28 cellular contexts compared by ENCODE assay signal in genomic region chr4:19927381-19927780, GRCh38.
A peak's percentile ranks its signal among the peaks of the same experiment; 100 is the strongest.
DNase-seq lines count a peak whose midpoint lies in the region; ATAC-seq and TF ChIP-seq lines count a peak whose summit lies in the region.
"Had no signal": no experiment of that assay in that cellular context is flagged by ENCODE, and none has a peak within 500 bp of the region (broad histone marks: within the 10 kb centered on the region; RNA-seq: fewer than 3 reads in every experiment).

No MANE protein-coding gene starts in this region.

- no peak overlapping the region for H2BK20ac ChIP-seq in IMR-90 (ENCODE audit: low read depth, low read length)

- POLR2A ChIA-PET in IMR-90 (lab: Charles Lee; ENCODE audit: unreplicated experiment) = no interaction called here

- H3K4me1 ChIP-seq in IMR-90 (ENCODE audit: control insufficient read depth, insufficient read depth, low read length) = no peaks in the 10 kb centered on the region
- no peaks in the 10 kb centered on the region for H3K4me1 ChIP-seq in adipocyte (ENCODE audit: control insufficient read depth, insufficient read depth, low read length)
- no peaks in the 10 kb centered on the region for H3K4me1 ChIP-seq in hepatocyte (ENCODE audit: insufficient read depth)
- no peaks in the 10 kb centered on the region for H3K4me1 ChIP-seq in upper lobe of right lung
- H3K4me1 ChIP-seq: Caco-2, foreskin keratinocyte, heart right ventricle, psoas muscle, sigmoid colon, suprapubic skin had no signal

- H2BK15ac ChIP-seq in IMR-90 (ENCODE audit: low read depth, low read length) = no peak overlapping the region

- dilution Hi-C loops in IMR-90 (cut with HindIII; ENCODE audit: low sequenced_read_pairs, unreplicated experiment) = no loop called here

- H3K27ac ChIP-seq in IMR-90 (ENCODE audit: insufficient read depth, low read length) = no peak overlapping the region
- peak overlapping the region; percentile 28 for H3K27ac ChIP-seq in hepatocyte
- H3K27ac ChIP-seq in upper lobe of right lung = no peak overlapping the region
- H3K27ac ChIP-seq: coronary artery, foreskin keratinocyte, heart right ventricle, psoas muscle, sigmoid colon, suprapubic skin had no signal

- no peak overlapping the region for H2BK5ac ChIP-seq in IMR-90 (ENCODE audit: low read depth, low read length, poor library complexity, severe bottlenecking)

- no peaks in the 10 kb centered on the region for H3K9me3 Mint-ChIP-seq in chondrocyte (ENCODE audit: low read depth)
- H3K9me3 Mint-ChIP-seq in activated T-helper 17 cell treated with anti-CD3 and anti-CD28 coated beads, Interleukin-2, amount 50 U/mL, for 72 hours = peaks cover 21% of the 10 kb centered on the region
- peaks cover 3 to 5% of the 10 kb centered on the region in 2 donors for H3K9me3 Mint-ChIP-seq in stimulated activated naive B cell treated with anti-CD40 and anti-IgM and Interleukin-4, amounts not matched to agents 10 μg/mL and 1 μg/mL and 100 μg/mL, for 72 hours

- H3K18ac ChIP-seq in IMR-90 (ENCODE audit: low read depth, low read length) = no peak overlapping the region

- in situ Hi-C loops in IMR-90 (cut with MboI; ENCODE audit: low sequenced_read_pairs) = no loop called here

- no peaks in the 10 kb centered on the region for H3K79me1 ChIP-seq in IMR-90 (ENCODE audit: low read depth in 1 of 2, low read length in 2 of 2)

- CTCF ChIA-PET in IMR-90 (lab: Yijun Ruan, JAX) = interaction anchor here (1.3 to 1.4 kb wide), 2 partner anchors 9 to 13 kb away, joined by 3 read pairs; no protein-coding TSS in a partner anchor

- H3K4me3 ChIP-seq in IMR-90 (ENCODE audit: insufficient read depth, low read depth, low read length) (no peak overlapping the region), adipocyte (ENCODE audit: low read length) (no peak overlapping the region), hepatocyte (no peak overlapping the region), upper lobe of right lung (no peak overlapping the region)
- H3K4me3 ChIP-seq: coronary artery, heart right ventricle, psoas muscle, sigmoid colon, suprapubic skin had no signal

- H3K9me2 ChIP-seq in hepatocyte (replicated peaks; ENCODE audit: insufficient read depth) = no peaks in the 10 kb centered on the region
- H3K9me2 ChIP-seq: SK-N-SH had no signal

- 100% methylated on average over 1 of the region's 4 CpGs; no CpG with 5 or more reads in 1 of the 2 experiments for WGBS in IMR-90 (ENCODE audit: extremely low coverage in 2 of 2, insufficient read length in 1 of 2), 2 experiments
- 58% methylated on average over 4 of the region's 4 CpGs for WGBS in hepatocyte (ENCODE audit: low lambda C conversion rate, missing lambda C conversion rate)

- H3K9ac ChIP-seq in IMR-90 (ENCODE audit: low read depth, low read length) (no peak overlapping the region), adipocyte (ENCODE audit: low read length) (no peak overlapping the region)
- H3K9ac ChIP-seq: SK-N-SH had no signal

- no peaks in the 10 kb centered on the region for H3K36me3 Mint-ChIP-seq in chondrocyte (ENCODE audit: low read depth)
- H3K36me3 Mint-ChIP-seq in activated T-helper 17 cell treated with anti-CD3 and anti-CD28 coated beads, Interleukin-2, amount 50 U/mL, for 72 hours (ENCODE audit: low read depth) = no peaks in the 10 kb centered on the region
- no peaks in the 10 kb centered on the region for H3K36me3 Mint-ChIP-seq in stimulated activated naive B cell treated with anti-CD40 and anti-IgM and Interleukin-4, amounts not matched to agents 10 μg/mL and 1 μg/mL and 100 μg/mL, for 72 hours

- TF ChIP-seq POLR2A in IMR-90 (IDR thresholded peaks at IDR 0.05; ENCODE audit: low read depth, low read length) = no peak

- no peak overlapping the region for H3K56ac ChIP-seq in IMR-90 (ENCODE audit: extremely low read depth, insufficient read depth, low read length)

- H2AK5ac ChIP-seq in IMR-90 (ENCODE audit: low read depth, low read length) = no peak overlapping the region

- H3K27ac Mint-ChIP-seq in chondrocyte (ENCODE audit: unreplicated experiment) = no peak overlapping the region
- H3K27ac Mint-ChIP-seq in activated T-helper 17 cell treated with anti-CD3 and anti-CD28 coated beads, Interleukin-2, amount 50 U/mL, for 72 hours = no peak overlapping the region
- H3K27ac Mint-ChIP-seq in stimulated activated naive B cell treated with anti-CD40 and anti-IgM and Interleukin-4, amounts not matched to agents 10 μg/mL and 1 μg/mL and 100 μg/mL, for 72 hours = no peak overlapping the region
- H3K27ac Mint-ChIP-seq: activated CD4-positive, alpha-beta T cell treated with anti-CD3 and anti-CD28 coated beads for 36 hours; activated CD8-positive, alpha-beta T cell treated with anti-CD3 and anti-CD28 coated beads, Interleukin-2, amount 10 ng/mL, durations not matched to agents 7 days and 5 days had no signal

- no peaks in the 10 kb centered on the region for H3K79me2 ChIP-seq in hepatocyte

- H2AFZ ChIP-seq in IMR-90 (replicated peaks; ENCODE audit: low read length, poor library complexity) (no peak overlapping the region), hepatocyte (no peak overlapping the region)

- H2BK120ac ChIP-seq in IMR-90 (ENCODE audit: low read depth, low read length) = no peak overlapping the region

- no peaks in the 10 kb centered on the region for H3K27me3 ChIP-seq in IMR-90 (ENCODE audit: control insufficient read depth, insufficient read depth, low read length)
- H3K27me3 ChIP-seq in adipocyte (replicated peaks; ENCODE audit: control insufficient read depth, insufficient read depth, low read length) = no peaks in the 10 kb centered on the region
- no peaks in the 10 kb centered on the region for H3K27me3 ChIP-seq in hepatocyte
- H3K27me3 ChIP-seq in upper lobe of right lung = no peaks in the 10 kb centered on the region
- H3K27me3 ChIP-seq: heart right ventricle, sigmoid colon, suprapubic skin had no signal

- ATAC-seq in IMR-90 (ENCODE audit: low read depth) (peak; percentile 56; the same call in 1 of the 2 replicates), upper lobe of right lung (peak; percentile 76)
- ATAC-seq in activated T-helper 17 cell treated with anti-CD3 and anti-CD28 coated beads, Interleukin-2, amount 50 U/mL, for 72 hours (replicated peaks) = no peak
- ATAC-seq in stimulated activated naive B cell treated with anti-CD40 and anti-IgM and Interleukin-4, amounts not matched to agents 10 μg/mL and 1 μg/mL and 100 μg/mL, for 72 hours (replicated peaks) = no peak
- ATAC-seq: activated CD4-positive, alpha-beta T cell treated with anti-CD3 and anti-CD28 coated beads for 36 hours; activated CD8-positive, alpha-beta T cell treated with anti-CD3 and anti-CD28 coated beads, Interleukin-2, amount 10 ng/mL, durations not matched to agents 7 days and 5 days; foreskin keratinocyte; heart right ventricle; psoas muscle had no signal

- H3K27me3 Mint-ChIP-seq in chondrocyte (ENCODE audit: low read depth) = no peaks in the 10 kb centered on the region
- no peaks in the 10 kb centered on the region for H3K27me3 Mint-ChIP-seq in activated T-helper 17 cell treated with anti-CD3 and anti-CD28 coated beads, Interleukin-2, amount 50 U/mL, for 72 hours
- H3K27me3 Mint-ChIP-seq in stimulated activated naive B cell treated with anti-CD40 and anti-IgM and Interleukin-4, amounts not matched to agents 10 μg/mL and 1 μg/mL and 100 μg/mL, for 72 hours = no peaks in the 10 kb centered on the region
- H3K27me3 Mint-ChIP-seq: activated CD4-positive, alpha-beta T cell treated with anti-CD3 and anti-CD28 coated beads for 36 hours had no signal

- no peaks in the 10 kb centered on the region for H3K9me1 ChIP-seq in IMR-90 (ENCODE audit: insufficient read depth, low read length)

- H3K4ac ChIP-seq in IMR-90 (ENCODE audit: low read depth, low read length) = no peak overlapping the region

- H4K8ac ChIP-seq in IMR-90 (ENCODE audit: low read depth in 2 of 2, low read length in 2 of 2) = no peak overlapping the region

- no peak overlapping the region for H3K14ac ChIP-seq in IMR-90 (replicated peaks; ENCODE audit: low read depth, low read length)

- H3K36me3 ChIP-seq in IMR-90 (ENCODE audit: control insufficient read depth, insufficient read depth, low read length) (no peaks in the 10 kb centered on the region), adipocyte (ENCODE audit: control insufficient read depth, insufficient read depth, low read length, severe bottlenecking) (no peaks in the 10 kb centered on the region), hepatocyte (replicated peaks; ENCODE audit: insufficient read depth, low read depth) (no peaks in the 10 kb centered on the region), upper lobe of right lung (no peaks in the 10 kb centered on the region)
- H3K36me3 ChIP-seq: heart right ventricle, sigmoid colon, suprapubic skin had no signal

- no peak overlapping the region for H3K4me3 Mint-ChIP-seq in chondrocyte (ENCODE audit: unreplicated experiment)
- no peak overlapping the region for H3K4me3 Mint-ChIP-seq in activated T-helper 17 cell treated with anti-CD3 and anti-CD28 coated beads, Interleukin-2, amount 50 U/mL, for 72 hours
- H3K4me3 Mint-ChIP-seq in stimulated activated naive B cell treated with anti-CD40 and anti-IgM and Interleukin-4, amounts not matched to agents 10 μg/mL and 1 μg/mL and 100 μg/mL, for 72 hours = no peak overlapping the region
- H3K4me3 Mint-ChIP-seq: activated CD4-positive, alpha-beta T cell treated with anti-CD3 and anti-CD28 coated beads for 36 hours; activated CD8-positive, alpha-beta T cell treated with anti-CD3 and anti-CD28 coated beads, Interleukin-2, amount 10 ng/mL, durations not matched to agents 7 days and 5 days had no signal

- no peak overlapping the region for H3K4me2 ChIP-seq in IMR-90 (ENCODE audit: low read depth, low read length)
- peak overlapping the region; percentile 38 for H3K4me2 ChIP-seq in hepatocyte
- H3K4me2 ChIP-seq: SK-N-SH had no signal

- no peaks in the 10 kb centered on the region for H3K9me3 ChIP-seq in IMR-90 (ENCODE audit: control insufficient read depth, insufficient read depth, low read length)
- no peaks in the 10 kb centered on the region for H3K9me3 ChIP-seq in adipocyte (ENCODE audit: control insufficient read depth, low read length)
- H3K9me3 ChIP-seq in hepatocyte (ENCODE audit: low read depth) = no peaks in the 10 kb centered on the region
- no peaks in the 10 kb centered on the region for H3K9me3 ChIP-seq in upper lobe of right lung
- H3K9me3 ChIP-seq: Caco-2, psoas muscle, sigmoid colon, SK-N-SH, suprapubic skin had no signal

- no peak overlapping the region for H4K5ac ChIP-seq in IMR-90 (ENCODE audit: low read depth, low read length)

- intact Hi-C loops in IMR-90 (cut with micrococcal nuclease) (no loop called here), upper lobe of right lung (cut with DNase I) (no loop called here)

- H2AK9ac ChIP-seq in IMR-90 (replicated peaks; ENCODE audit: low read depth, low read length, poor library complexity) = no peak overlapping the region

- DNase-seq in IMR-90 (peak; percentile 34), adipocyte (ENCODE audit: low read depth) (peak; percentile 26), hepatocyte (ENCODE audit: low spot score) (peak; percentile 43), upper lobe of right lung (no peak), chondrocyte (ENCODE audit: low spot score) (no peak)
- no peak for DNase-seq in stimulated activated naive B cell treated with anti-CD40 and anti-IgM and Interleukin-4, amounts not matched to agents 10 μg/mL and 1 μg/mL and 100 μg/mL, for 72 hours
- DNase-seq: activated CD4-positive, alpha-beta T cell treated with anti-CD3 and anti-CD28 coated beads for 36 hours; activated CD8-positive, alpha-beta T cell treated with anti-CD3 and anti-CD28 coated beads, Interleukin-2, amount 10 ng/mL, durations not matched to agents 7 days and 5 days; activated gamma-delta T cell treated with Interleukin-2 at 50 U/mL for 16 hours; C1 segment of cervical spinal cord; Caco-2; DND-41; effector memory CD4-positive, alpha-beta T cell; foreskin keratinocyte; heart right ventricle; NCI-H1105 treated with DMSO at 0.1 percent for 48 hours; NCI-H2029; NCI-H748 treated with DMSO at 0.1 percent for 48 hours; psoas muscle; RPMI8226; sigmoid colon; SK-N-SH; stimulated activated CD4-positive, alpha-beta T cell treated with anti-CD3 and anti-CD28 coated beads, Interleukin-4, amount 100 ng/mL, for 4 hours; stimulated activated naive CD4-positive, alpha-beta T cell; T-helper 2 cell had no signal

- no peaks in the 10 kb centered on the region for H4K20me1 ChIP-seq in IMR-90 (ENCODE audit: insufficient read depth, low read length)
- H4K20me1 ChIP-seq in hepatocyte (ENCODE audit: insufficient read depth, poor library complexity, severe bottlenecking) = no peaks in the 10 kb centered on the region

- peaks cover 14% of the 10 kb centered on the region for H3K4me1 Mint-ChIP-seq in chondrocyte (ENCODE audit: low read depth)
- no peaks in the 10 kb centered on the region for H3K4me1 Mint-ChIP-seq in activated T-helper 17 cell treated with anti-CD3 and anti-CD28 coated beads, Interleukin-2, amount 50 U/mL, for 72 hours
- H3K4me1 Mint-ChIP-seq in stimulated activated naive B cell treated with anti-CD40 and anti-IgM and Interleukin-4, amounts not matched to agents 10 μg/mL and 1 μg/mL and 100 μg/mL, for 72 hours = no peaks in the 10 kb centered on the region
- H3K4me1 Mint-ChIP-seq: activated CD4-positive, alpha-beta T cell treated with anti-CD3 and anti-CD28 coated beads for 36 hours had no signal

- no peak overlapping the region for H4K91ac ChIP-seq in IMR-90 (ENCODE audit: insufficient read depth, low read depth, low read length)

- no peak for TF ChIP-seq RAD21 in IMR-90 (IDR thresholded peaks at IDR 0.05; ENCODE audit: low read length)

- no peak for TF ChIP-seq CTCF in IMR-90 (conservative IDR thresholded peaks at IDR 0.05; ENCODE audit: low read depth, low read length)
- no peak for TF ChIP-seq CTCF in hepatocyte (IDR thresholded peaks at IDR 0.05; ENCODE audit: poor library complexity)
- TF ChIP-seq CTCF in upper lobe of right lung (IDR thresholded peaks at IDR 0.05) = no peak
- no peak for TF ChIP-seq CTCF in chondrocyte (IDR thresholded peaks at IDR 0.05)

- no peak overlapping the region for H3K23ac ChIP-seq in IMR-90 (ENCODE audit: low read depth, low read length)

- no TSS peak for BruUV-seq in IMR-90 (replicated peaks; lab: Mats Ljungman, UMichigan)

Comparison
In these comparisons a context has a peak if more than half of its experiments do, and no peak if none do; other contexts are left out.
1. ATAC-seq: peak in IMR-90 (single experiment) and upper lobe of right lung (single experiment); none in activated T-helper 17 cell treated with anti-CD3 and anti-CD28 coated beads, Interleukin-2, amount 50 U/mL, for 72 hours (single experiment) and stimulated activated naive B cell treated with anti-CD40 and anti-IgM and Interleukin-4, amounts not matched to agents 10 μg/mL and 1 μg/mL and 100 μg/mL, for 72 hours (0 of 2).
2. DNase-seq: peak in IMR-90 (single experiment), adipocyte (single experiment) and hepatocyte (single experiment); none in upper lobe of right lung (single experiment), chondrocyte (single experiment) and stimulated activated naive B cell treated with anti-CD40 and anti-IgM and Interleukin-4, amounts not matched to agents 10 μg/mL and 1 μg/mL and 100 μg/mL, for 72 hours (single experiment).